Comparison of ENCODE assay signal across 20 cellular contexts in the genomic region with DNA sequence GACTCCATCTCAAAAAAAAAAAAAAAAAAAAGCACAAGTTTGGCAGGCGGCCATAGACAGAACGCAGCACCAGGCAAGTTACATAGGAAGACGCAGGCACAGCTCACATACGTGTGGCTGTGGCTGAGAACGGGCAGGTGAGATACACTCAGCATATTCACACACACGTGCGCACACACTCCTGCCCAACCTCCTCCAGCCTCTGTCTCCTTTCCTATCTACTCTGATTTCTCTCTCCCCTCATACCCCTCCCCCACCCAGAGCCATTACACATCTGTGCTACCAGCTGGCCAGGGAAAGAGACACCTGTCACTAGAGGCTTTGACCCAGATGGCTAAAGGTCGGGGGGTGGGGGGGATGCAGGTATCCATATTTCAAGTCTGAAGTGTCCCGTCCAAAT. TPM values are rescaled to one million over a fixed set of nuclear protein-coding genes. Genes with fewer than 3 reads are reported as not detected.
DNase-seq lines count a peak whose midpoint lies in the region; ATAC-seq, FAIRE-seq and TF ChIP-seq lines count a peak whose summit lies in the region.
"Had no signal": no experiment of that assay in that cellular context is flagged by ENCODE, and none has a peak within 500 bp of the region (broad histone marks: within the 10 kb centered on the region; RNA-seq: fewer than 3 reads in every experiment).

No MANE protein-coding gene starts in this region.

- H3K4me2 ChIP-seq in K562 (ENCODE audit: insufficient read depth, low read length) (no peak overlapping the region), osteoblast (ENCODE audit: insufficient read depth, low read length) (no peak overlapping the region)
- H3K4me2 ChIP-seq: KMS-11 had no signal

- peaks cover 22 to 47% of the 10 kb centered on the region in 2 experiments; a peak in 4 of 5 replicates for H3K4me1 ChIP-seq in K562 (replicated peaks in 1 of 2; ENCODE audit: control insufficient read depth in 2 of 2, insufficient read depth in 2 of 2, low read length in 2 of 2)
- H3K4me1 ChIP-seq in osteoblast (ENCODE audit: insufficient read depth, low read length), result peaks cover 10% of the 10 kb centered on the region
- peaks cover 0 to 33% (median 0%) of the 10 kb centered on the region in 3 donors for H3K4me1 ChIP-seq in gastroesophageal sphincter

- H3K79me2 ChIP-seq in K562 (ENCODE audit: control insufficient read depth, insufficient read depth, low read length), result peaks cover 52% of the 10 kb centered on the region
- peaks cover 33% of the 10 kb centered on the region for H3K79me2 ChIP-seq in osteoblast (ENCODE audit: insufficient read depth, low read length)

- no TSS peak for BruUV-seq in K562 (replicated peaks; lab: Mats Ljungman, UMichigan)

- H3K27me3 ChIP-seq in K562 (ENCODE audit: control insufficient read depth in 2 of 2, insufficient read depth in 2 of 2, low read length in 2 of 2) (no peaks in the 10 kb centered on the region), osteoblast (ENCODE audit: insufficient read depth, low read length) (no peaks in the 10 kb centered on the region), gastroesophageal sphincter (peaks cover 6% of the 10 kb centered on the region)

- H4K20me1 ChIP-seq in K562 (replicated peaks; ENCODE audit: control insufficient read depth, insufficient read depth, low read length) (no peaks in the 10 kb centered on the region), osteoblast (ENCODE audit: insufficient read depth, low read length) (no peaks in the 10 kb centered on the region)

- POLR2A ChIA-PET in K562 (lab: Yijun Ruan, JAX), result interaction anchor here (0.6 kb wide), 1 partner anchor 390 kb away, joined by 3 read pairs; no protein-coding TSS in a partner anchor

- H2AFZ ChIP-seq in K562 (ENCODE audit: low read depth, low read length) (no peak overlapping the region), osteoblast (ENCODE audit: low read length) (no peak overlapping the region)

- peaks cover under 1% of the 10 kb centered on the region; the same call in 2 of the 3 replicates for H3K36me3 ChIP-seq in K562 (ENCODE audit: control insufficient read depth, insufficient read depth, low read length)
- no peaks in the 10 kb centered on the region for H3K36me3 ChIP-seq in osteoblast (ENCODE audit: insufficient read depth, low read length)
- H3K36me3 ChIP-seq in gastroesophageal sphincter, result no peaks in the 10 kb centered on the region

- DNase-seq in DMS53 (lab: John Stamatoyannopoulos, UW), result peak; percentile 59
- no peak for DNase-seq in DMS53 treated with DMSO at 0.1 percent for 48 hours (lab: John Stamatoyannopoulos, UW; ENCODE audit: unreplicated experiment)
- DNase-seq in NCI-H2171 treated with DMSO at 0.1 percent for 48 hours (lab: John Stamatoyannopoulos, UW), result peak; percentile 81
- DNase-seq in K562 (ENCODE audit: extremely low read depth in 1 of 4, low spot score in 3 of 4), result no peak
- peak; percentile 53 for DNase-seq in osteoblast (ENCODE audit: insufficient read length, low spot score, missing footprints)
- DNase-seq: AML-193, DMS79, NCI-H1092 treated with DMSO at 0.1 percent for 48 hours, NCI-H146, NCI-H2081 treated with DMSO at 0.1 percent for 48 hours, NCI-H446, NCI-H774, SHP77 treated with DMSO at 0.1 percent for 48 hours had no signal

- TF ChIP-seq RAD21 in K562 (CRISPR knock-in tag; conservative IDR thresholded peaks at IDR 0.05 in 1 of 2, IDR thresholded peaks at IDR 0.05 in 1 of 2), result no peak

- no peak overlapping the region for H3K27ac ChIP-seq in K562 (ENCODE audit: extremely low read depth, low read depth, low read length)
- H3K27ac ChIP-seq in osteoblast (ENCODE audit: low read depth, low read length), result no peak overlapping the region
- H3K27ac ChIP-seq in gastroesophageal sphincter, result no peak overlapping the region
- H3K27ac ChIP-seq: 22Rv1, KMS-11 had no signal

- H3K9me3 ChIP-seq in K562 (replicated peaks; ENCODE audit: control insufficient read depth, insufficient read depth, low read depth, low read length) (no peaks in the 10 kb centered on the region), osteoblast (ENCODE audit: low read depth, low read length) (no peaks in the 10 kb centered on the region), gastroesophageal sphincter (no peaks in the 10 kb centered on the region)

- WGBS in K562 (ENCODE audit: insufficient coverage, low coverage, missing lambda C conversion rate), result 74% methylated on average over 6 of the region's 9 CpGs
- 40 to 62% methylated on average over 1 to 3 of the region's 9 CpGs for WGBS in gastroesophageal sphincter (ENCODE audit: low coverage in 1 of 2), 2 donors

- ATAC-seq in K562, result no peak
- no peak for ATAC-seq in gastroesophageal sphincter
- ATAC-seq in HG03457 (IDR thresholded peaks at IDR 0.05; ENCODE audit: unreplicated experiment), result no peak
- ATAC-seq in HG03039 (IDR thresholded peaks at IDR 0.05; ENCODE audit: unreplicated experiment), result no peak

- in situ Hi-C loops in K562 (cut with MboI), result no loop called here

- TF ChIP-seq POLR2A in K562 (conservative IDR thresholded peaks at IDR 0.05) (no peak), gastroesophageal sphincter (IDR thresholded peaks at IDR 0.05) (no peak)

- FAIRE-seq in K562 (lab: Jason Lieb, UNC), result no peak
- FAIRE-seq: GM12892, H54 had no signal

- H3K9me1 ChIP-seq in K562 (ENCODE audit: control insufficient read depth, insufficient read depth, low read length), result no peaks in the 10 kb centered on the region

- intact Hi-C loops in K562 (cut with micrococcal nuclease), result no loop called here

- TF ChIP-seq CTCF in K562 (IDR thresholded peaks at IDR 0.05 in 2 of 3, conservative IDR thresholded peaks at IDR 0.05 in 1 of 3; ENCODE audit: insufficient read depth in 2 of 3, low read depth in 1 of 3, low read length in 3 of 3), result no peak
- no peak for TF ChIP-seq CTCF in osteoblast (IDR thresholded peaks at IDR 0.05; ENCODE audit: extremely low read depth, low read depth, low read length)
- TF ChIP-seq CTCF in gastroesophageal sphincter (IDR thresholded peaks at IDR 0.05), result no peak

- no peak overlapping the region for H3K4me3 ChIP-seq in K562
- no peak overlapping the region for H3K4me3 ChIP-seq in osteoblast (ENCODE audit: insufficient read depth, low read length)
- no peak overlapping the region for H3K4me3 ChIP-seq in gastroesophageal sphincter

- no peak overlapping the region for H3K9ac ChIP-seq in K562 (ENCODE audit: insufficient read depth in 1 of 2, low read depth in 2 of 2, low read length in 2 of 2)
- H3K9ac ChIP-seq: KMS-11 had no signal

- CTCF ChIA-PET in K562 (lab: Yijun Ruan, JAX; ENCODE audit: low intra/inter-chr PET ratio), result no interaction called here

- no peak for TF ChIP-seq EP300 in K562 (IDR thresholded peaks at IDR 0.05; ENCODE audit: low read length)
- TF ChIP-seq EP300 in gastroesophageal sphincter (IDR thresholded peaks at IDR 0.05), result no peak

RNA-seq across cellular contexts. Expression of gene SLC38A5, which starts 2.2 kb away (rescaled TPM):
- 149 and 408 TPM in 2 replicates for total RNA-seq in K562 (2011; cell fraction: chromatin; rRNA removed; ENCODE audit: low replicate concordance)
- 510 and 535 TPM in 2 replicates for total RNA-seq in K562 (2011; cell fraction: nucleolus; rRNA removed)
- total RNA-seq in K562 (2011; cell fraction: nucleoplasm; rRNA removed), result 308 and 339 TPM in 2 replicates
- total RNA-seq in K562 (2014; rRNA removed) (142 and 201 TPM in 2 replicates), K562 (2014; rRNA removed; fragmentation: Illumina TruSeq; extraction: Trizol) (72.6 and 88.6 TPM in 2 replicates), K562 (2015; rRNA removed; fragmentation: Illumina TruSeq; extraction: Trizol) (128 and 129 TPM in 2 replicates), K562 (2021) (213 and 228 TPM in 2 replicates), osteoblast (48.9 and 52.8 TPM in 2 replicates), gastroesophageal sphincter (1 to 10 TPM; 4.2 to 7.9 (median 4.7) TPM)
- polyA plus RNA-seq in K562 (2011; rRNA removed) (163 and 193 TPM in 2 replicates), K562 (2014; fragmentation: Illumina TruSeq; extraction: Trizol) (204 and 238 TPM in 2 replicates), K562 (2014; fragmentation: Nextera tagmentation; extraction: Ambion mirVana) (10 to 100 TPM in 1 of 2 experiments, 1 to 10 TPM in 1; 9.3 to 31.2 TPM), K562 (2014; rRNA removed) (199 and 251 TPM in 2 replicates)
- 284 and 627 TPM in 2 replicates for polyA plus RNA-seq in K562 (2011; cell fraction: cytosol; rRNA removed)
- polyA plus RNA-seq in K562 (2011; cell fraction: nucleus; rRNA removed), result 364 and 581 TPM in 2 replicates
- polyA plus RNA-seq in K562 (2012), result 62.8 and 197 TPM in 2 replicates
- polyA minus RNA-seq in K562 (2011; rRNA and poly(A)+ RNA removed), result 113 and 240 TPM in 2 replicates
- polyA minus RNA-seq in K562 (2011; cell fraction: cytosol; rRNA and poly(A)+ RNA removed), result 150 and 177 TPM in 2 replicates
- polyA minus RNA-seq in K562 (2011; cell fraction: nucleus; rRNA and poly(A)+ RNA removed), result 42.9 and 49.0 TPM in 2 replicates

RNA-seq across cellular contexts. Expression of gene FTSJ1, which starts 3.8 kb away (rescaled TPM):
- total RNA-seq in K562 (2011; cell fraction: chromatin; rRNA removed; ENCODE audit: low replicate concordance), result 42.8 and 61.0 TPM in 2 replicates
- total RNA-seq in K562 (2011; cell fraction: nucleolus; rRNA removed), result 58.9 and 60.7 TPM in 2 replicates
- 41.1 and 41.9 TPM in 2 replicates for total RNA-seq in K562 (2011; cell fraction: nucleoplasm; rRNA removed)
- total RNA-seq in K562 (2014; rRNA removed) (87.2 and 121 TPM in 2 replicates), K562 (2014; rRNA removed; fragmentation: Illumina TruSeq; extraction: Trizol) (54.7 and 60.1 TPM in 2 replicates), K562 (2015; rRNA removed; fragmentation: Illumina TruSeq; extraction: Trizol) (72.9 and 75.2 TPM in 2 replicates), K562 (2021) (85.0 and 87.3 TPM in 2 replicates), osteoblast (67.3 and 67.5 TPM in 2 replicates), gastroesophageal sphincter (10 to 100 TPM; 31.1 to 43.0 (median 38.9) TPM)
- polyA plus RNA-seq in K562 (2011; rRNA removed) (51.4 and 53.1 TPM in 2 replicates), K562 (2014; fragmentation: Illumina TruSeq; extraction: Trizol) (95.6 and 109 TPM in 2 replicates), K562 (2014; fragmentation: Nextera tagmentation; extraction: Ambion mirVana) (10 to 100 TPM; 12.2 to 17.4 TPM), K562 (2014; rRNA removed) (71.6 and 86.8 TPM in 2 replicates)
- polyA plus RNA-seq in K562 (2011; cell fraction: cytosol; rRNA removed), result 61.7 and 125 TPM in 2 replicates
- 119 and 153 TPM in 2 replicates for polyA plus RNA-seq in K562 (2011; cell fraction: nucleus; rRNA removed)
- 64.0 and 71.6 TPM in 2 replicates for polyA plus RNA-seq in K562 (2012)
- polyA minus RNA-seq in K562 (2011; rRNA and poly(A)+ RNA removed), result 18.1 and 25.3 TPM in 2 replicates
- 28.1 and 30.3 TPM in 2 replicates for polyA minus RNA-seq in K562 (2011; cell fraction: cytosol; rRNA and poly(A)+ RNA removed)
- 33.3 and 33.4 TPM in 2 replicates for polyA minus RNA-seq in K562 (2011; cell fraction: nucleus; rRNA and poly(A)+ RNA removed)

RNA-seq across cellular contexts. Expression of gene PORCN, which starts 36.6 kb away (rescaled TPM):
- total RNA-seq in K562 (2011; cell fraction: chromatin; rRNA removed; ENCODE audit: low replicate concordance), result 9.4 and 19.6 TPM in 2 replicates
- total RNA-seq in K562 (2011; cell fraction: nucleolus; rRNA removed), result 9.3 and 10.8 TPM in 2 replicates
- 15.0 and 18.6 TPM in 2 replicates for total RNA-seq in K562 (2011; cell fraction: nucleoplasm; rRNA removed)
- total RNA-seq in K562 (2014; rRNA removed) (2.8 and 4.0 TPM in 2 replicates), K562 (2014; rRNA removed; fragmentation: Illumina TruSeq; extraction: Trizol) (1.9 and 2.0 TPM in 2 replicates), K562 (2015; rRNA removed; fragmentation: Illumina TruSeq; extraction: Trizol) (2.4 and 3.2 TPM in 2 replicates), K562 (2021) (4.4 and 4.7 TPM in 2 replicates), osteoblast (12.4 and 13.8 TPM in 2 replicates), gastroesophageal sphincter (10 to 100 TPM in 3 of 4 donors, 1 to 10 TPM in 1; 9.4 to 21.0 (median 13.2) TPM)
- polyA plus RNA-seq in K562 (2011; rRNA removed) (3.7 and 6.9 TPM in 2 replicates), K562 (2014; fragmentation: Illumina TruSeq; extraction: Trizol) (4.5 and 4.8 TPM in 2 replicates), K562 (2014; fragmentation: Nextera tagmentation; extraction: Ambion mirVana) (under 1 TPM; 0.34 to 0.62 TPM), K562 (2014; rRNA removed) (5.1 TPM in 2 replicates)
- 7.0 and 12.1 TPM in 2 replicates for polyA plus RNA-seq in K562 (2011; cell fraction: cytosol; rRNA removed)
- polyA plus RNA-seq in K562 (2011; cell fraction: nucleus; rRNA removed), result 18.5 and 23.1 TPM in 2 replicates
- polyA plus RNA-seq in K562 (2012), result 5.0 and 7.8 TPM in 2 replicates
- 2.0 and 2.5 TPM in 2 replicates for polyA minus RNA-seq in K562 (2011; rRNA and poly(A)+ RNA removed)
- polyA minus RNA-seq in K562 (2011; cell fraction: cytosol; rRNA and poly(A)+ RNA removed), result 4.1 and 8.1 TPM in 2 replicates
- polyA minus RNA-seq in K562 (2011; cell fraction: nucleus; rRNA and poly(A)+ RNA removed), result 4.7 and 5.3 TPM in 2 replicates

RNA-seq across cellular contexts. Expression of gene EBP, which starts 49.4 kb away (rescaled TPM):
- 184 and 489 TPM in 2 replicates for total RNA-seq in K562 (2011; cell fraction: chromatin; rRNA removed; ENCODE audit: low replicate concordance)
- total RNA-seq in K562 (2011; cell fraction: nucleolus; rRNA removed), result 634 and 715 TPM in 2 replicates
- total RNA-seq in K562 (2011; cell fraction: nucleoplasm; rRNA removed), result 475 and 527 TPM in 2 replicates
- total RNA-seq in K562 (2014; rRNA removed) (244 and 267 TPM in 2 replicates), K562 (2014; rRNA removed; fragmentation: Illumina TruSeq; extraction: Trizol) (242 and 313 TPM in 2 replicates), K562 (2015; rRNA removed; fragmentation: Illumina TruSeq; extraction: Trizol) (219 and 244 TPM in 2 replicates), K562 (2021) (264 and 278 TPM in 2 replicates), osteoblast (45.6 and 64.8 TPM in 2 replicates), gastroesophageal sphincter (10 to 100 TPM; 12.9 to 17.7 (median 14.5) TPM)
- polyA plus RNA-seq in K562 (2011; rRNA removed) (228 and 411 TPM in 2 replicates), K562 (2014; fragmentation: Illumina TruSeq; extraction: Trizol) (274 and 307 TPM in 2 replicates), K562 (2014; fragmentation: Nextera tagmentation; extraction: Ambion mirVana) (100 to 1,000 TPM; 569 to 987 TPM), K562 (2014; rRNA removed) (238 and 281 TPM in 2 replicates)
- 623 and 681 TPM in 2 replicates for polyA plus RNA-seq in K562 (2011; cell fraction: cytosol; rRNA removed)
- polyA plus RNA-seq in K562 (2011; cell fraction: nucleus; rRNA removed), result 365 and 432 TPM in 2 replicates
- polyA plus RNA-seq in K562 (2012), result 242 and 270 TPM in 2 replicates
- polyA minus RNA-seq in K562 (2011; rRNA and poly(A)+ RNA removed), result 291 and 319 TPM in 2 replicates
- 198 and 240 TPM in 2 replicates for polyA minus RNA-seq in K562 (2011; cell fraction: cytosol; rRNA and poly(A)+ RNA removed)
- polyA minus RNA-seq in K562 (2011; cell fraction: nucleus; rRNA and poly(A)+ RNA removed), result 35.1 and 73.1 TPM in 2 replicates

Comparison
In these comparisons a context has a peak if more than half of its experiments do, and no peak if none do; other contexts are left out.
1. DNase-seq: peak in DMS53 (single experiment), NCI-H2171 treated with DMSO at 0.1 percent for 48 hours (single experiment) and osteoblast (single experiment); none in DMS53 treated with DMSO at 0.1 percent for 48 hours (single experiment) and K562 (0 of 4).